In genomic region chr4:140099993-140100392, GRCh38 we compare ENCODE assay signal across 9 cellular contexts. TPM values are rescaled to one million over a fixed set of nuclear protein-coding genes. Genes with fewer than 3 reads are reported as not detected.
DNase-seq lines count a peak whose midpoint lies in the region; ATAC-seq and TF ChIP-seq lines count a peak whose summit lies in the region.
"Had no signal": no experiment of that assay in that cellular context is flagged by ENCODE, and none has a peak within 500 bp of the region (broad histone marks: within the 10 kb centered on the region; RNA-seq: fewer than 3 reads in every experiment).

No MANE protein-coding gene starts in this region.

- no peaks in the 10 kb centered on the region for H3K27me3 ChIP-seq in heart left ventricle

- H3K27me3 Mint-ChIP-seq in activated CD8-positive, alpha-beta memory T cell treated with anti-CD3 and anti-CD28 coated beads, Interleukin-2, amount 10 ng/mL, durations not matched to agents 7 days and 5 days, result no peaks in the 10 kb centered on the region
- H3K27me3 Mint-ChIP-seq in stimulated activated naive CD8-positive, alpha-beta T cell treated with anti-CD3 and anti-CD28 coated beads, Interleukin-15, amount 100 ng/mL, for 72 hours, result peaks cover 2% of the 10 kb centered on the region

- peaks cover 24% of the 10 kb centered on the region for H3K36me3 Mint-ChIP-seq in activated CD8-positive, alpha-beta memory T cell treated with anti-CD3 and anti-CD28 coated beads, Interleukin-2, amount 10 ng/mL, durations not matched to agents 7 days and 5 days

- ATAC-seq in activated CD8-positive, alpha-beta memory T cell treated with anti-CD3 and anti-CD28 coated beads, Interleukin-2, amount 10 ng/mL, durations not matched to agents 7 days and 5 days, result no peak
- ATAC-seq in heart left ventricle, result peak in 3 of 4 donors; percentile 12 to 62 (median 47)
- no peak for ATAC-seq in stimulated activated naive CD8-positive, alpha-beta T cell treated with anti-CD3 and anti-CD28 coated beads, Interleukin-15, amount 100 ng/mL, for 72 hours

- H3K9me3 Mint-ChIP-seq in activated CD8-positive, alpha-beta memory T cell treated with anti-CD3 and anti-CD28 coated beads, Interleukin-2, amount 10 ng/mL, durations not matched to agents 7 days and 5 days (ENCODE audit: low read depth), result no peaks in the 10 kb centered on the region
- no peaks in the 10 kb centered on the region for H3K9me3 Mint-ChIP-seq in stimulated activated naive CD8-positive, alpha-beta T cell treated with anti-CD3 and anti-CD28 coated beads, Interleukin-15, amount 100 ng/mL, for 72 hours

- DNase-seq in activated CD8-positive, alpha-beta memory T cell treated with anti-CD3 and anti-CD28 coated beads, Interleukin-2, amount 10 ng/mL, durations not matched to agents 7 days and 5 days, result peak; percentile 46
- no peak for DNase-seq in activated CD8-positive, alpha-beta memory T cell treated with anti-CD3 and anti-CD28 coated beads, Interleukin-2, amount 50 U/mL, for 48 hours
- DNase-seq in SW480 (ENCODE audit: low spot score) (peak; percentile 65), heart left ventricle (peak; percentile 42 to 68 (median 52)), NCI-H1105 treated with DMSO at 0.1 percent for 48 hours (lab: John Stamatoyannopoulos, UW) (no peak), HPDE6-E6E7 (ENCODE audit: extremely low spot score) (no peak)
- DNase-seq in stimulated activated naive CD8-positive, alpha-beta T cell treated with anti-CD3 and anti-CD28 coated beads, Interleukin-15, amount 100 ng/mL, for 72 hours, result no peak
- DNase-seq in stimulated activated CD4-positive, alpha-beta T cell treated with anti-CD3 and anti-CD28 coated beads, Interleukin-2, amount 100 ng/mL, for 48 hours, result no peak
- DNase-seq: effector CD8-positive, alpha-beta T cell had no signal

- peak overlapping the region; percentile 28 for H3K4me3 Mint-ChIP-seq in activated CD8-positive, alpha-beta memory T cell treated with anti-CD3 and anti-CD28 coated beads, Interleukin-2, amount 10 ng/mL, durations not matched to agents 7 days and 5 days
- H3K4me3 Mint-ChIP-seq in stimulated activated naive CD8-positive, alpha-beta T cell treated with anti-CD3 and anti-CD28 coated beads, Interleukin-15, amount 100 ng/mL, for 72 hours, result peak overlapping the region; percentile 29 to 54

- TF ChIP-seq CTCF in heart left ventricle (IDR thresholded peaks at IDR 0.05), result no peak

- no peaks in the 10 kb centered on the region for H3K36me3 ChIP-seq in heart left ventricle

- H3K4me3 ChIP-seq in heart left ventricle, result no peak overlapping the region

- TF ChIP-seq POLR2A in heart left ventricle (IDR thresholded peaks at IDR 0.05), result no peak

- CTCF ChIA-PET in activated CD8-positive, alpha-beta memory T cell treated with anti-CD3 and anti-CD28 coated beads, Interleukin-2, amount 10 ng/mL, durations not matched to agents 7 days and 5 days (lab: Charles Lee), result interaction anchor here (1.4 kb wide), 1 partner anchor 53 kb away, joined by 5 read pairs; no protein-coding TSS in a partner anchor

- peak overlapping the region; percentile 83 for H3K27ac Mint-ChIP-seq in activated CD8-positive, alpha-beta memory T cell treated with anti-CD3 and anti-CD28 coated beads, Interleukin-2, amount 10 ng/mL, durations not matched to agents 7 days and 5 days
- no peak overlapping the region for H3K27ac Mint-ChIP-seq in stimulated activated naive CD8-positive, alpha-beta T cell treated with anti-CD3 and anti-CD28 coated beads, Interleukin-15, amount 100 ng/mL, for 72 hours

- peaks cover 4 to 75% (median 44%) of the 10 kb centered on the region in 12 donors for H3K4me1 ChIP-seq in heart left ventricle

- 42 to 56% (median 52%) methylated on average over 6 of the region's 6 CpGs for WGBS in heart left ventricle, 4 donors

- peak overlapping the region in 9 of 12 donors; percentile 26 to 88 (median 83) for H3K27ac ChIP-seq in heart left ventricle

- H3K4me1 Mint-ChIP-seq in activated CD8-positive, alpha-beta memory T cell treated with anti-CD3 and anti-CD28 coated beads, Interleukin-2, amount 10 ng/mL, durations not matched to agents 7 days and 5 days, result peaks cover 91% of the 10 kb centered on the region
- peaks cover 75% of the 10 kb centered on the region for H3K4me1 Mint-ChIP-seq in stimulated activated naive CD8-positive, alpha-beta T cell treated with anti-CD3 and anti-CD28 coated beads, Interleukin-15, amount 100 ng/mL, for 72 hours

- intact Hi-C loops in heart left ventricle (cut with DNase I), result loop anchor here in 8 of 10 donors (5.0 to 10.0 kb wide), 5 partner anchors 48 to 435 kb away; partner anchors contain the start of genes MAML3 (in 5 of the 8) and MGST2 (in 1 of the 8)

- peaks cover 0 to 4% (median 0%) of the 10 kb centered on the region in 12 donors for H3K9me3 ChIP-seq in heart left ventricle

RNA-seq across cellular contexts. Expression of gene MAML3, which starts 54.0 kb away (rescaled TPM):
- total RNA-seq in activated CD8-positive, alpha-beta memory T cell treated with anti-CD3 and anti-CD28 coated beads, Interleukin-2, amount 10 ng/mL, durations not matched to agents 7 days and 5 days, result 1 to 10 TPM; 1.8 to 4.3 TPM
- 1 to 10 TPM; 1.7 to 5.9 (median 3.1) TPM for total RNA-seq in heart left ventricle
- 1 to 10 TPM in 1 of 2 donors, under 1 TPM in 1; 0.76 to 2.2 TPM for polyA plus RNA-seq in heart left ventricle

Comparison
In these comparisons a context has a peak if more than half of its experiments do, and no peak if none do; other contexts are left out.
1. DNase-seq: peak in activated CD8-positive, alpha-beta memory T cell treated with anti-CD3 and anti-CD28 coated beads, Interleukin-2, amount 10 ng/mL, durations not matched to agents 7 days and 5 days (single experiment), SW480 (single experiment) and heart left ventricle (5 of 5); none in activated CD8-positive, alpha-beta memory T cell treated with anti-CD3 and anti-CD28 coated beads, Interleukin-2, amount 50 U/mL, for 48 hours (single experiment), stimulated activated naive CD8-positive, alpha-beta T cell treated with anti-CD3 and anti-CD28 coated beads, Interleukin-15, amount 100 ng/mL, for 72 hours (0 of 2), NCI-H1105 treated with DMSO at 0.1 percent for 48 hours (single experiment), stimulated activated CD4-positive, alpha-beta T cell treated with anti-CD3 and anti-CD28 coated beads, Interleukin-2, amount 100 ng/mL, for 48 hours (0 of 2) and HPDE6-E6E7 (single experiment).
2. ATAC-seq: peak in heart left ventricle (3 of 4); none in activated CD8-positive, alpha-beta memory T cell treated with anti-CD3 and anti-CD28 coated beads, Interleukin-2, amount 10 ng/mL, durations not matched to agents 7 days and 5 days (single experiment) and stimulated activated naive CD8-positive, alpha-beta T cell treated with anti-CD3 and anti-CD28 coated beads, Interleukin-15, amount 100 ng/mL, for 72 hours (single experiment).